ENCODE assay signal across 1 cellular context in genomic region chr17:16215273-16215964, GRCh38.
TF ChIP-seq lines count a peak whose summit lies in the region.

NCOR1 (minus strand) TSS chr17:16215534; CDS start chr17:16194569, 20,965 bp downstream.

TF ChIP-seq in HCT116, 20 proteins besides CTCF, POLR2A, EP300 and RAD21 (continued from another document):
- no peak for TF ChIP-seq EZH2phosphoT487 (IDR thresholded peaks at IDR 0.05; ENCODE audit: borderline replicate concordance)
